18 cellular contexts compared by ENCODE assay signal in the genomic region with DNA sequence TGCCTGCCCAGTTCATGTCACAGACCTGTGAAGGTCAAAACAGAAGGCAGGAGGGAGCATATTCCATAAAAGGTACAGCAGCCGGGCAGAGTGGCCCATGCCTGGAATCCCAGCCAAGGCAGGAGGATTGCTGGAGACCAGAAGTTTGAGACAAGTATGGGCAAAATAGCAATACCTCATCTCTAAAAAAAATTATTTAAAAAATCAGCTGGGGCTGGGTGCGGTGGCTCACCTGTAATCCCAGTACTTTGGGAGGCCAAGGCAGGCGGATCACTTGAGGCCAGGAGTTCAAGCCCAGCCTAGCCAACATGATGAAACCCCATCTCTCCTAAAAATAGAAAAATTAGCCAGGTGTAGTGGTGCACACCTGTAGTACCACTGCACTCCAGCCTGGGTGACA.
A peak's percentile ranks its signal among the peaks of the same experiment; 100 is the strongest.
DNase-seq lines count a peak whose midpoint lies in the region; ATAC-seq, FAIRE-seq and TF ChIP-seq lines count a peak whose summit lies in the region.
"Had no signal": no experiment of that assay in that cellular context is flagged by ENCODE, and none has a peak within 500 bp of the region (broad histone marks: within the 10 kb centered on the region; RNA-seq: fewer than 3 reads in every experiment).

No MANE protein-coding gene starts in this region.

- TF ChIP-seq POLR2A in K562 (conservative IDR thresholded peaks at IDR 0.05) (no peak), stomach (IDR thresholded peaks at IDR 0.05) (no peak)

- intact Hi-C loops in K562 (cut with micrococcal nuclease) = no loop called here
- intact Hi-C loops in upper lobe of right lung (cut with DNase I) = no loop called here
- intact Hi-C loops in stomach (cut with DNase I; ENCODE audit: low total_unique reads) = loop anchor here (10.0 kb wide), 1 partner anchor 339 kb away; no protein-coding TSS in a partner anchor

- WGBS in K562 (ENCODE audit: insufficient coverage, low coverage, missing lambda C conversion rate) = 0% methylated on average over 3 of the region's 3 CpGs
- WGBS in stomach, 5 donors = 85 to 92% (median 91%) methylated on average over 3 of the region's 3 CpGs

- in situ Hi-C loops in K562 (cut with MboI) = no loop called here

- H3K36me3 Mint-ChIP-seq in activated CD8-positive, alpha-beta memory T cell treated with anti-CD3 and anti-CD28 coated beads, Interleukin-2, amount 10 ng/mL, durations not matched to agents 7 days and 5 days = no peaks in the 10 kb centered on the region
- H3K36me3 Mint-ChIP-seq: CD14-positive monocyte; CD4-positive, alpha-beta memory T cell had no signal

- H2AFZ ChIP-seq in K562 (ENCODE audit: low read depth, low read length) = no peak overlapping the region

- no peak for ATAC-seq in activated CD8-positive, alpha-beta memory T cell treated with anti-CD3 and anti-CD28 coated beads, Interleukin-2, amount 10 ng/mL, durations not matched to agents 7 days and 5 days
- no peak for ATAC-seq in K562
- no peak for ATAC-seq in upper lobe of right lung

- peaks cover 9% of the 10 kb centered on the region; the same call in 1 of the 2 replicates for H4K20me1 ChIP-seq in K562 (replicated peaks; ENCODE audit: control insufficient read depth, insufficient read depth, low read length)
- H4K20me1 ChIP-seq: BLaER1 had no signal

- DNase-seq in activated CD8-positive, alpha-beta memory T cell treated with anti-CD3 and anti-CD28 coated beads, Interleukin-2, amount 10 ng/mL, durations not matched to agents 7 days and 5 days = peak; percentile 14
- no peak for DNase-seq in activated CD8-positive, alpha-beta memory T cell treated with anti-CD3 and anti-CD28 coated beads, Interleukin-2, amount 50 U/mL, for 4 hours
- DNase-seq in K562 (ENCODE audit: extremely low read depth in 1 of 4, low spot score in 3 of 4) (no peak), islet precursor cell (peak; percentile 14), ureter (ENCODE audit: low spot score) (peak; percentile 19), upper lobe of right lung (no peak), stomach (no peak), SHP77 (lab: John Stamatoyannopoulos, UW) (no peak)
- DNase-seq: 8988T; CD4-positive, alpha-beta memory T cell; DMS153; DMS79; GF-D8; H9 had no signal

- H3K4me1 ChIP-seq in K562 (replicated peaks in 1 of 2; ENCODE audit: control insufficient read depth in 2 of 2, insufficient read depth in 2 of 2, low read length in 2 of 2) = peaks cover 0 to 4% of the 10 kb centered on the region in 2 experiments; a peak in 1 of 5 replicates
- no peaks in the 10 kb centered on the region for H3K4me1 ChIP-seq in upper lobe of right lung
- H3K4me1 ChIP-seq in stomach = peaks cover 0 to 16% (median 11%) of the 10 kb centered on the region in 4 donors

- H3K79me2 ChIP-seq in K562 (ENCODE audit: control insufficient read depth, insufficient read depth, low read length) = no peaks in the 10 kb centered on the region

- no peak overlapping the region for H3K4me2 ChIP-seq in K562 (ENCODE audit: insufficient read depth, low read length)
- H3K4me2 ChIP-seq: BLaER1 had no signal

- no peak overlapping the region for H3K9ac ChIP-seq in K562 (ENCODE audit: insufficient read depth in 1 of 2, low read depth in 2 of 2, low read length in 2 of 2)
- H3K9ac ChIP-seq: BLaER1 had no signal

- H3K4me1 Mint-ChIP-seq in activated CD8-positive, alpha-beta memory T cell treated with anti-CD3 and anti-CD28 coated beads, Interleukin-2, amount 10 ng/mL, durations not matched to agents 7 days and 5 days = peaks cover 2% of the 10 kb centered on the region

- no peaks in the 10 kb centered on the region for H3K9me1 ChIP-seq in K562 (ENCODE audit: control insufficient read depth, insufficient read depth, low read length)

- CTCF ChIA-PET in activated CD8-positive, alpha-beta memory T cell treated with anti-CD3 and anti-CD28 coated beads, Interleukin-2, amount 10 ng/mL, durations not matched to agents 7 days and 5 days (lab: Charles Lee) = no interaction called here
- CTCF ChIA-PET in K562 (lab: Yijun Ruan, JAX; ENCODE audit: low intra/inter-chr PET ratio) = no interaction called here

- no TSS peak for BruUV-seq in K562 (replicated peaks; lab: Mats Ljungman, UMichigan)

- POLR2A ChIA-PET in K562 (lab: Yijun Ruan, JAX) = no interaction called here

- H3K27ac ChIP-seq in K562 (ENCODE audit: extremely low read depth, low read depth, low read length) (no peak overlapping the region), upper lobe of right lung (no peak overlapping the region), stomach (no peak overlapping the region)
- H3K27ac ChIP-seq: BLaER1 had no signal

- peaks cover 45% of the 10 kb centered on the region for H3K27me3 Mint-ChIP-seq in activated CD8-positive, alpha-beta memory T cell treated with anti-CD3 and anti-CD28 coated beads, Interleukin-2, amount 10 ng/mL, durations not matched to agents 7 days and 5 days

- TF ChIP-seq CTCF in K562 (IDR thresholded peaks at IDR 0.05 in 2 of 3, conservative IDR thresholded peaks at IDR 0.05 in 1 of 3; ENCODE audit: insufficient read depth in 2 of 3, low read depth in 1 of 3, low read length in 3 of 3) (no peak), upper lobe of right lung (IDR thresholded peaks at IDR 0.05) (no peak), stomach (IDR thresholded peaks at IDR 0.05) (no peak)

- H3K27me3 ChIP-seq in K562 (ENCODE audit: control insufficient read depth in 2 of 2, insufficient read depth in 2 of 2, low read length in 2 of 2) = peaks cover 71 to 90% of the 10 kb centered on the region in 2 experiments
- peaks cover 5% of the 10 kb centered on the region for H3K27me3 ChIP-seq in upper lobe of right lung
- peaks cover 3 to 88% (median 8%) of the 10 kb centered on the region in 3 donors for H3K27me3 ChIP-seq in stomach
- H3K27me3 ChIP-seq: BLaER1 had no signal

- no peak overlapping the region for H3K27ac Mint-ChIP-seq in activated CD8-positive, alpha-beta memory T cell treated with anti-CD3 and anti-CD28 coated beads, Interleukin-2, amount 10 ng/mL, durations not matched to agents 7 days and 5 days
- H3K27ac Mint-ChIP-seq: CD14-positive monocyte; CD4-positive, alpha-beta memory T cell; H9 had no signal

- no peak overlapping the region for H3K4me3 Mint-ChIP-seq in activated CD8-positive, alpha-beta memory T cell treated with anti-CD3 and anti-CD28 coated beads, Interleukin-2, amount 10 ng/mL, durations not matched to agents 7 days and 5 days
- H3K4me3 Mint-ChIP-seq: CD4-positive, alpha-beta memory T cell; H9 had no signal

- no peaks in the 10 kb centered on the region for H3K9me3 Mint-ChIP-seq in activated CD8-positive, alpha-beta memory T cell treated with anti-CD3 and anti-CD28 coated beads, Interleukin-2, amount 10 ng/mL, durations not matched to agents 7 days and 5 days (ENCODE audit: low read depth)
- H3K9me3 Mint-ChIP-seq: H9 had no signal

- TF ChIP-seq EP300 in K562 (IDR thresholded peaks at IDR 0.05; ENCODE audit: low read length) (no peak), stomach (IDR thresholded peaks at IDR 0.05) (no peak)

- no peak for TF ChIP-seq RAD21 in K562 (CRISPR knock-in tag; conservative IDR thresholded peaks at IDR 0.05 in 1 of 2, IDR thresholded peaks at IDR 0.05 in 1 of 2)

- no peak for FAIRE-seq in K562 (lab: Jason Lieb, UNC)
- FAIRE-seq: H1, HTR-8/SVneo had no signal

- H3K36me3 ChIP-seq in K562 (ENCODE audit: control insufficient read depth, insufficient read depth, low read length) = no peaks in the 10 kb centered on the region
- no peaks in the 10 kb centered on the region for H3K36me3 ChIP-seq in upper lobe of right lung
- H3K36me3 ChIP-seq in stomach = no peaks in the 10 kb centered on the region
- H3K36me3 ChIP-seq: BLaER1 had no signal

- H3K9me3 ChIP-seq in K562 (replicated peaks; ENCODE audit: control insufficient read depth, insufficient read depth, low read depth, low read length) (no peaks in the 10 kb centered on the region), upper lobe of right lung (no peaks in the 10 kb centered on the region), stomach (no peaks in the 10 kb centered on the region)
- H3K9me3 ChIP-seq: BLaER1 had no signal

- H3K4me3 ChIP-seq in K562 (no peak overlapping the region), upper lobe of right lung (no peak overlapping the region), stomach (no peak overlapping the region)
- H3K4me3 ChIP-seq: BLaER1 had no signal

TF ChIP-seq in K562, 482 proteins besides CTCF, POLR2A, EP300 and RAD21:
- TF ChIP-seq CGGBP1 (CRISPR knock-in tag; IDR thresholded peaks at IDR 0.05) = no peak
- TF ChIP-seq SMC3 (conservative IDR thresholded peaks at IDR 0.05; ENCODE audit: insufficient read depth, low read depth, low read length) = 0 out of 2 replicates have a peak, but pooled peaks have one; percentile 5
TF ChIP-seq in K562: peak in this region for 1.

Comparison
In these comparisons a context has a peak if more than half of its experiments do, and no peak if none do; other contexts are left out.
1. DNase-seq: peak in activated CD8-positive, alpha-beta memory T cell treated with anti-CD3 and anti-CD28 coated beads, Interleukin-2, amount 10 ng/mL, durations not matched to agents 7 days and 5 days (single experiment), islet precursor cell (single experiment) and ureter (single experiment); none in activated CD8-positive, alpha-beta memory T cell treated with anti-CD3 and anti-CD28 coated beads, Interleukin-2, amount 50 U/mL, for 4 hours (single experiment), K562 (0 of 4), upper lobe of right lung (single experiment), stomach (single experiment) and SHP77 (0 of 2).